In the genomic region with DNA sequence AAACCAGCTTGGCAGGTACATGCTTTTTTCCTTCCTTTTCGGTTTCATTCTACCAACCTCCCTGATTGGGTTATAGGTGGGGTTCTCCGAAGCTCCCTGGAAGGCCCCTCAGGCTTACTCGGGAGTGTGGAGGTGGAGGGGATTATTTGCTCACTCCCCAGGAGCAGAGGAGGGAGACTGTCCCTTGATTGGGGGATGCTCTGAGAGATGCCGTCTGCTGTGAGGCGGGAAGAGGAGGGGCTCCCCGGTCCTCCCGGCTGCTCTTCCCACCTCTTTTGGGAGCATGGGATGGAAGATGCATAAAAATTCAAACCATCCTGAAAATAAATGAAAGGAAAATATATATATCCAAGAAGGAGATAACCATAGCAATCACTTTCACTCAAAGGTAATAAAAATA, we compare ENCODE assay signal across 20 cellular contexts. TPM values are rescaled to one million over a fixed set of nuclear protein-coding genes. Genes with fewer than 3 reads are reported as not detected.
"Had no signal": no experiment of that assay in that cellular context is flagged by ENCODE, and none has a peak within 500 bp of the region (broad histone marks: within the 10 kb centered on the region; RNA-seq: fewer than 3 reads in every experiment).

No MANE protein-coding gene starts in this region.

- H3K4me3 ChIP-seq: body of pancreas, esophagus muscularis mucosa, lung, ovary, thyroid gland had no signal

- H3K9me3 ChIP-seq: body of pancreas, esophagus muscularis mucosa, ovary, thyroid gland had no signal

- H3K27ac ChIP-seq: body of pancreas, esophagus muscularis mucosa, ovary, thyroid gland had no signal

- H3K4me3 Mint-ChIP-seq: activated CD4-positive, alpha-beta memory T cell treated with anti-CD3 and anti-CD28 coated beads, Interleukin-2, amount 10 ng/mL, durations not matched to agents 7 days and 5 days; activated naive CD4-positive, alpha-beta T cell treated with anti-CD3 and anti-CD28 coated beads for 36 hours; activated T-cell treated with anti-CD3 and anti-CD28 coated beads, Interleukin-2, amount 50 U/mL, for 24 hours; T-helper 2 cell treated with Interferon-gamma antibody and Interleukin-4, amounts not matched to agents 5 μg/mL and 100 μg/mL, for 36 hours had no signal

- H3K9me3 Mint-ChIP-seq: activated CD4-positive, alpha-beta memory T cell treated with anti-CD3 and anti-CD28 coated beads, Interleukin-2, amount 10 ng/mL, durations not matched to agents 7 days and 5 days; activated naive CD4-positive, alpha-beta T cell treated with anti-CD3 and anti-CD28 coated beads for 36 hours; activated T-cell treated with anti-CD3 and anti-CD28 coated beads, Interleukin-2, amount 50 U/mL, for 24 hours; T-helper 2 cell treated with Interferon-gamma antibody and Interleukin-4, amounts not matched to agents 5 μg/mL and 100 μg/mL, for 36 hours had no signal

- H3K4me1 ChIP-seq: body of pancreas, thyroid gland had no signal

- DNase-seq: activated CD4-positive, alpha-beta memory T cell treated with anti-CD3 and anti-CD28 coated beads, Interleukin-2, amount 10 ng/mL, durations not matched to agents 7 days and 5 days; activated CD4-positive, alpha-beta T cell treated with anti-CD3 and anti-CD28 coated beads for 48 hours; activated CD4-positive, CD25-positive, alpha-beta regulatory T cell; activated naive CD4-positive, alpha-beta T cell treated with anti-CD3 and anti-CD28 coated beads for 36 hours; activated T-cell treated with anti-CD3 and anti-CD28 coated beads, Interleukin-2, amount 50 U/mL, for 24 hours; body of pancreas; dermis blood vessel endothelial cell; effector memory CD4-positive, alpha-beta T cell; left cardiac atrium; midbrain; ovary; stimulated activated CD4-positive, alpha-beta T cell treated with anti-CD3 and anti-CD28 coated beads, Interleukin-12 subunit alpha, Interleukin-12 subunit beta, amount 100 ng/mL, for 4 hours; stimulated activated CD4-positive, alpha-beta T cell treated with anti-CD3 and anti-CD28 coated beads, Interleukin-1b, Interleukin-23, amount 100 ng/mL, for 48 hours; stimulated activated CD8-positive, alpha-beta memory T cell treated with anti-CD3 and anti-CD28 coated beads, Interleukin-4, amount 100 ng/mL, for 48 hours; stimulated activated naive CD4-positive, alpha-beta T cell; thyroid gland had no signal

- H3K27me3 ChIP-seq: body of pancreas, ovary, thyroid gland had no signal

- H3K27ac Mint-ChIP-seq: activated CD4-positive, alpha-beta memory T cell treated with anti-CD3 and anti-CD28 coated beads, Interleukin-2, amount 10 ng/mL, durations not matched to agents 7 days and 5 days; activated naive CD4-positive, alpha-beta T cell treated with anti-CD3 and anti-CD28 coated beads for 36 hours; activated T-cell treated with anti-CD3 and anti-CD28 coated beads, Interleukin-2, amount 50 U/mL, for 24 hours; T-helper 2 cell treated with Interferon-gamma antibody and Interleukin-4, amounts not matched to agents 5 μg/mL and 100 μg/mL, for 36 hours had no signal

- H3K4me1 Mint-ChIP-seq: activated CD4-positive, alpha-beta memory T cell treated with anti-CD3 and anti-CD28 coated beads, Interleukin-2, amount 10 ng/mL, durations not matched to agents 7 days and 5 days had no signal

- H3K36me3 ChIP-seq: esophagus muscularis mucosa, ovary, thyroid gland had no signal

RNA-seq across cellular contexts. Expression of a gene that starts 52.1 kb away (rescaled TPM):
- total RNA-seq: endothelial cell of umbilical vein, left cardiac atrium had no signal
